In the genomic region with DNA sequence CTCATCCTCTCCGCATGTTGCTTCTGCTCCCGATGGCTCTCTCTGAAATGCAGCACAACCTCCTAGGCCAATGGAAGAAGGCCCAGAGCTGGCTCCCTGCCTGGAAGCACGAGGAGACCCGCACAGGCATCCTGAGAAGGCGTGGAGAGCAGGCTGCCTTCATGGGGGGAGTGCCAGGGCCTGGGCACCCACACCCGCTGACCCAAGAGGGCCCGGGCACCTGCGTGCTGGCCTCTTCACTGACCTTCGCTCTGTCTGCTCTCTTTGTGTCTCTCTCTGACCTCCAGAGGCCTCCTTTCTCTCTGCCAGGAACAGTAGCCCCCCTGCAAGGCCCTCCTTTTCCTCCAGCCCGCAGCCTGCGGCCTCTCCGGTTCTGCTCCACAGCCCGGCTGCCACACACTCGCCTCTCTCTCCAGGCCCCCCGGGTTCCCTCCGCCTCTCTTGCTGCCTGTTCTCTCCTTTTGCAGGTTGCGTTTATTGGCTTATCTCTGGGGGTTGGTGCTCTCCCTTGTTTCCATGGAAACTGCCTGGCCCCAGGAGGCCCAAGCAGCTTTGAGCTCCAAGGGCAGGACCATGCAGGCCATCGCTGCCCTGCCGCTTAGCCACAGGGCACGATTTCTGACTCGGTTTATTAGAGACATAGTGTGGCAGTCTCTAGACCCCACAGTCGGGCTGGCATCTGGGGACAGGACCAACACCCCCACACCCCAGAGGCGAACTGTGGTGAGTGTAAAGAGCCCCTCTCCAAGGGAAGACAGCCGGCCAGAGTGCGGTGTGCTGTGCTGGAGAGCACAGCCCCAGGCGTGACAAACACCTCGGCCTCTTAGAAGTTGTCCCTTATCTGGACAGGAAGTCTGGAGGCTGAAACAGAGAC, we compare ENCODE assay signal across 9 cellular contexts. TPM values are rescaled to one million over a fixed set of nuclear protein-coding genes. Genes with fewer than 3 reads are reported as not detected.
DNase-seq lines count a peak whose midpoint lies in the region; ATAC-seq and TF ChIP-seq lines count a peak whose summit lies in the region.
"Had no signal": no experiment of that assay in that cellular context is flagged by ENCODE, and none has a peak within 500 bp of the region (broad histone marks: within the 10 kb centered on the region; RNA-seq: fewer than 3 reads in every experiment).

No MANE protein-coding gene starts in this region.

- H3K9me3 Mint-ChIP-seq in activated CD8-positive, alpha-beta T cell treated with anti-CD3 and anti-CD28 coated beads, Interleukin-2, amount 10 ng/mL, durations not matched to agents 7 days and 5 days (ENCODE audit: insufficient read depth) = no peaks in the 10 kb centered on the region
- H3K9me3 Mint-ChIP-seq in stimulated activated naive B cell treated with anti-CD40 and anti-IgM and Interleukin-4, amounts not matched to agents 10 μg/mL and 1 μg/mL and 100 μg/mL, for 72 hours = no peaks in the 10 kb centered on the region

- H3K4me3 ChIP-seq in upper lobe of left lung = peak overlapping the region in 1 of 4 donors; percentile 100

- TF ChIP-seq CTCF in upper lobe of left lung (IDR thresholded peaks at IDR 0.05) = no peak

- H3K4me1 Mint-ChIP-seq in activated CD8-positive, alpha-beta T cell treated with anti-CD3 and anti-CD28 coated beads, Interleukin-2, amount 10 ng/mL, durations not matched to agents 7 days and 5 days (ENCODE audit: low read depth) = peaks cover 29% of the 10 kb centered on the region
- H3K4me1 Mint-ChIP-seq in stimulated activated naive B cell treated with anti-CD40 and anti-IgM and Interleukin-4, amounts not matched to agents 10 μg/mL and 1 μg/mL and 100 μg/mL, for 72 hours = peaks cover 10 to 40% of the 10 kb centered on the region in 2 donors

- WGBS in upper lobe of left lung, 2 donors = 73 to 90% methylated on average over 14 to 25 of the region's 27 CpGs

- POLR2A ChIA-PET in activated CD8-positive, alpha-beta T cell treated with anti-CD3 and anti-CD28 coated beads, Interleukin-2, amount 10 ng/mL, durations not matched to agents 7 days and 5 days (lab: Charles Lee) = no interaction called here

- H3K9me3 ChIP-seq in upper lobe of left lung = no peaks in the 10 kb centered on the region
- H3K9me3 ChIP-seq: SJSA1 had no signal

- no peaks in the 10 kb centered on the region for H3K27me3 Mint-ChIP-seq in activated CD8-positive, alpha-beta T cell treated with anti-CD3 and anti-CD28 coated beads, Interleukin-2, amount 10 ng/mL, durations not matched to agents 7 days and 5 days (ENCODE audit: low read depth)
- no peaks in the 10 kb centered on the region for H3K27me3 Mint-ChIP-seq in stimulated activated naive B cell treated with anti-CD40 and anti-IgM and Interleukin-4, amounts not matched to agents 10 μg/mL and 1 μg/mL and 100 μg/mL, for 72 hours

- peak overlapping the region in 1 of 4 donors; percentile 30 for H3K27ac ChIP-seq in upper lobe of left lung

- peaks cover 12 to 32% (median 21%) of the 10 kb centered on the region in 4 donors for H3K4me1 ChIP-seq in upper lobe of left lung

- ATAC-seq in activated CD8-positive, alpha-beta T cell treated with anti-CD3 and anti-CD28 coated beads, Interleukin-2, amount 10 ng/mL, durations not matched to agents 7 days and 5 days = no peak
- ATAC-seq in left cardiac atrium = no peak
- no peak for ATAC-seq in stimulated activated naive B cell treated with anti-CD40 and anti-IgM and Interleukin-4, amounts not matched to agents 10 μg/mL and 1 μg/mL and 100 μg/mL, for 72 hours (replicated peaks)
- ATAC-seq in upper lobe of left lung (ENCODE audit: low FRiP score in 2 of 2) = no peak
- no peak for ATAC-seq in GM21360 (IDR thresholded peaks at IDR 0.05; ENCODE audit: unreplicated experiment)

- no peak for TF ChIP-seq POLR2A in upper lobe of left lung (IDR thresholded peaks at IDR 0.05)

- CTCF ChIA-PET in activated CD8-positive, alpha-beta T cell treated with anti-CD3 and anti-CD28 coated beads, Interleukin-2, amount 10 ng/mL, durations not matched to agents 7 days and 5 days (lab: Charles Lee) = no interaction called here

- no peaks in the 10 kb centered on the region for H3K27me3 ChIP-seq in upper lobe of left lung
- H3K27me3 ChIP-seq: SJSA1 had no signal

- intact Hi-C loops in left cardiac atrium (cut with DNase I) = loop anchor here (5.0 to 10.0 kb wide), 2 partner anchors 151 to 154 kb away; no protein-coding TSS in a partner anchor

- H3K36me3 ChIP-seq in upper lobe of left lung = no peaks in the 10 kb centered on the region

- peaks cover 17% of the 10 kb centered on the region for H3K36me3 Mint-ChIP-seq in activated CD8-positive, alpha-beta T cell treated with anti-CD3 and anti-CD28 coated beads, Interleukin-2, amount 10 ng/mL, durations not matched to agents 7 days and 5 days (ENCODE audit: low read depth)
- peaks cover 19 to 36% of the 10 kb centered on the region in 2 donors for H3K36me3 Mint-ChIP-seq in stimulated activated naive B cell treated with anti-CD40 and anti-IgM and Interleukin-4, amounts not matched to agents 10 μg/mL and 1 μg/mL and 100 μg/mL, for 72 hours

- H3K4me3 Mint-ChIP-seq in activated CD8-positive, alpha-beta T cell treated with anti-CD3 and anti-CD28 coated beads, Interleukin-2, amount 10 ng/mL, durations not matched to agents 7 days and 5 days = peak overlapping the region; percentile 78
- peak overlapping the region; percentile 79 to 80 for H3K4me3 Mint-ChIP-seq in stimulated activated naive B cell treated with anti-CD40 and anti-IgM and Interleukin-4, amounts not matched to agents 10 μg/mL and 1 μg/mL and 100 μg/mL, for 72 hours

- H3K27ac Mint-ChIP-seq in activated CD8-positive, alpha-beta T cell treated with anti-CD3 and anti-CD28 coated beads, Interleukin-2, amount 10 ng/mL, durations not matched to agents 7 days and 5 days = peak overlapping the region; percentile 86
- H3K27ac Mint-ChIP-seq in stimulated activated naive B cell treated with anti-CD40 and anti-IgM and Interleukin-4, amounts not matched to agents 10 μg/mL and 1 μg/mL and 100 μg/mL, for 72 hours = peak overlapping the region; percentile 86

- DNase-seq in NCI-H748 (lab: John Stamatoyannopoulos, UW; ENCODE audit: unreplicated experiment) = peak; percentile 0
- no peak for DNase-seq in NCI-H748 treated with DMSO at 0.1 percent for 48 hours (lab: John Stamatoyannopoulos, UW)
- DNase-seq in activated CD8-positive, alpha-beta T cell treated with anti-CD3 and anti-CD28 coated beads, Interleukin-2, amount 10 ng/mL, durations not matched to agents 7 days and 5 days = no peak
- DNase-seq in left cardiac atrium = peak; percentile 34
- no peak for DNase-seq in stimulated activated naive B cell treated with anti-CD40 and anti-IgM and Interleukin-4, amounts not matched to agents 10 μg/mL and 1 μg/mL and 100 μg/mL, for 72 hours
- no peak for DNase-seq in stimulated activated naive CD4-positive, alpha-beta T cell (lab: John Stamatoyannopoulos, UW)
- no peak for DNase-seq in upper lobe of left lung

- TF ChIP-seq EP300 in upper lobe of left lung (IDR thresholded peaks at IDR 0.05) = no peak

RNA-seq across cellular contexts. Expression of a gene that starts 1.7 kb away (rescaled TPM):
- total RNA-seq in activated CD8-positive, alpha-beta T cell treated with anti-CD3 and anti-CD28 coated beads, Interleukin-2, amount 10 ng/mL, durations not matched to agents 7 days and 5 days = 100 to 1,000 TPM; 458 to 486 TPM
- 100 to 1,000 TPM; 207 to 259 TPM for total RNA-seq in left cardiac atrium
- 100 to 1,000 TPM in 5 of 6 donors, 10 to 100 TPM in 1; 78.7 to 203 (median 130) TPM for total RNA-seq in upper lobe of left lung

RNA-seq across cellular contexts. Expression of a gene that starts 2.3 kb away (rescaled TPM):
- 10 to 100 TPM; 83.9 to 88.2 TPM for total RNA-seq in activated CD8-positive, alpha-beta T cell treated with anti-CD3 and anti-CD28 coated beads, Interleukin-2, amount 10 ng/mL, durations not matched to agents 7 days and 5 days
- 10 to 100 TPM; 20.2 to 24.4 TPM for total RNA-seq in left cardiac atrium
- total RNA-seq in upper lobe of left lung = 100 to 1,000 TPM in 1 of 6 donors, 10 to 100 TPM in 5; 33.3 to 109 (median 44.6) TPM

RNA-seq across cellular contexts. Expression of a gene that starts 14.5 kb away (rescaled TPM):
- not detected for total RNA-seq in activated CD8-positive, alpha-beta T cell treated with anti-CD3 and anti-CD28 coated beads, Interleukin-2, amount 10 ng/mL, durations not matched to agents 7 days and 5 days
- total RNA-seq in left cardiac atrium (1 to 10 TPM; 6.0 to 6.7 TPM), upper lobe of left lung (not detected)
- total RNA-seq: SJSA1 had no signal

RNA-seq across cellular contexts. Expression of a gene that starts 38.8 kb away (rescaled TPM):
- 1 to 10 TPM; 3.2 to 3.4 TPM for total RNA-seq in activated CD8-positive, alpha-beta T cell treated with anti-CD3 and anti-CD28 coated beads, Interleukin-2, amount 10 ng/mL, durations not matched to agents 7 days and 5 days
- under 1 TPM; 0.76 to 0.91 TPM for total RNA-seq in left cardiac atrium
- total RNA-seq in upper lobe of left lung = 10 to 100 TPM in 3 of 6 donors, 1 to 10 TPM in 2, under 1 TPM in 1; 0.40 to 20.5 (median 9.5) TPM

RNA-seq across cellular contexts. Expression of a gene that starts 54.7 kb away (rescaled TPM):
- not detected for total RNA-seq in activated CD8-positive, alpha-beta T cell treated with anti-CD3 and anti-CD28 coated beads, Interleukin-2, amount 10 ng/mL, durations not matched to agents 7 days and 5 days
- total RNA-seq in left cardiac atrium = not detected
- total RNA-seq in upper lobe of left lung = not detected
- total RNA-seq: SJSA1 had no signal

Comparison
In these comparisons a context has a peak if more than half of its experiments do, and no peak if none do; other contexts are left out.
1. DNase-seq: peak in NCI-H748 (single experiment) and left cardiac atrium (single experiment); none in NCI-H748 treated with DMSO at 0.1 percent for 48 hours (single experiment), activated CD8-positive, alpha-beta T cell treated with anti-CD3 and anti-CD28 coated beads, Interleukin-2, amount 10 ng/mL, durations not matched to agents 7 days and 5 days (single experiment), stimulated activated naive B cell treated with anti-CD40 and anti-IgM and Interleukin-4, amounts not matched to agents 10 μg/mL and 1 μg/mL and 100 μg/mL, for 72 hours (single experiment), stimulated activated naive CD4-positive, alpha-beta T cell (0 of 6) and upper lobe of left lung (0 of 2).
2. RNA of a gene that starts 14.5 kb away (total RNA-seq): 6.0 to 6.7 TPM in left cardiac atrium; not detected in activated CD8-positive, alpha-beta T cell treated with anti-CD3 and anti-CD28 coated beads, Interleukin-2, amount 10 ng/mL, durations not matched to agents 7 days and 5 days and not detected in upper lobe of left lung; every median in the first group is over 4 times any median in the second.